13 cellular contexts compared by ENCODE assay signal in the genomic region with DNA sequence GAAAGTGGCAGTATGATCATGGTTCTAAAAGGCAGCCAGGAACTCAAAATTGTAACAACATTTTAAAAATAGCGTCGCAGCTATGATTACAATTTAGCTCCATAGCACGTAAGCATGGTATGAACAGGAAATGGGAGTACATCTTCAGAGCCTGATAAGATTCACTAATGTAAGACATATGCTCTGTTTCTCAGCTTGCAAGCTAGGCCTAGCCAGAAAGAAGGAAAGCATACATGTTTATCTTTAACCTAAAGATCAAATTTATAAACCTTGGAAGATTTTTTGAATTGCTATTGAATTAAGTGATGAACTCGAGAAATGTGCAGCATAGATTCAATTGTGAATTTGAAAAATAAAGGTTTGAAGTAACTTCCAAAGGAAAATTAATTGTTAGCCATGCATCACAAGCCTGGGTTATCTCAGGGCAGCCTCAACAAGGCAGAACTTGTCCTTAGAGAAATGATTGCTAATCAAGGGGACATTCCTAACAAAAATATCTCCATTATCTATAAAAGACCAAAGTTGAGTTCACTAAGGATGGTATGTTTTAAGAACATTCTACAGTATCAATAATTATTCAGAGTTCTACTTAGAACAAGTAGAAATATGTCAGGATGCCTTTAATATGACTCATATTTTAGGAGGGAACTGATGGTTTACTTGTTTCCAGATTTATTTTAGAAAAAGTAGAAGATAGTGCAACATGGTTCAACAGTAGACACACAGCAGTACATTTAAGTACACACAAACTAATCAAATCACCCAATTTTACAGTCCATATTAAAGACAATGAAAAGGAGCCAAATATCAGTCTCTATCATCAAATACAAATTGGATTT. TPM values are rescaled to one million over a fixed set of nuclear protein-coding genes. Genes with fewer than 3 reads are reported as not detected.
DNase-seq lines count a peak whose midpoint lies in the region; ATAC-seq and TF ChIP-seq lines count a peak whose summit lies in the region.
"Had no signal": no experiment of that assay in that cellular context is flagged by ENCODE, and none has a peak within 500 bp of the region (broad histone marks: within the 10 kb centered on the region; RNA-seq: fewer than 3 reads in every experiment).

No MANE protein-coding gene starts in this region.

- no peak overlapping the region for H3K4me3 ChIP-seq in dorsolateral prefrontal cortex
- no peak overlapping the region for H3K4me3 ChIP-seq in mesodermal cell (ENCODE audit: extremely low read depth, insufficient read depth, low read length, poor library complexity, severe bottlenecking)
- no peak overlapping the region for H3K4me3 ChIP-seq in gastroesophageal sphincter

- no peak for TF ChIP-seq POLR2A in gastroesophageal sphincter (IDR thresholded peaks at IDR 0.05)

- intact Hi-C loops in dorsolateral prefrontal cortex (cut with DNase I), result no loop called here

- H3K27me3 ChIP-seq in dorsolateral prefrontal cortex, result no peaks in the 10 kb centered on the region
- H3K27me3 ChIP-seq in gastroesophageal sphincter, result no peaks in the 10 kb centered on the region

- WGBS in mesodermal cell (ENCODE audit: insufficient coverage in 2 of 2), 2 experiments, result 48 to 88% methylated on average over 2 to 4 of the region's 4 CpGs
- 32 to 59% methylated on average over 4 of the region's 4 CpGs for WGBS in gastroesophageal sphincter (ENCODE audit: low coverage in 1 of 2), 2 donors

- H3K36me3 ChIP-seq in mesodermal cell (ENCODE audit: control insufficient read depth, insufficient read depth, low read length), result no peaks in the 10 kb centered on the region
- H3K36me3 ChIP-seq in gastroesophageal sphincter, result no peaks in the 10 kb centered on the region

- ATAC-seq in HG02885 (IDR thresholded peaks at IDR 0.05; ENCODE audit: poor library complexity, unreplicated experiment), result no peak
- no peak for ATAC-seq in gastroesophageal sphincter
- ATAC-seq in GM21529 (IDR thresholded peaks at IDR 0.05; ENCODE audit: unreplicated experiment), result no peak

- no peaks in the 10 kb centered on the region for H3K9me3 ChIP-seq in mesodermal cell (ENCODE audit: control insufficient read depth, low read length)
- no peaks in the 10 kb centered on the region for H3K9me3 ChIP-seq in gastroesophageal sphincter

- peak overlapping the region in 57 of 59 donors; percentile 4 to 99 (median 73) for H3K27ac ChIP-seq in dorsolateral prefrontal cortex
- H3K27ac ChIP-seq in mesodermal cell (ENCODE audit: low read depth, low read length, severe bottlenecking), result peak overlapping the region; percentile 79
- H3K27ac ChIP-seq in gastroesophageal sphincter, result no peak overlapping the region

- TF ChIP-seq CTCF in dorsolateral prefrontal cortex (IDR thresholded peaks at IDR 0.05 in 54 of 56, conservative IDR thresholded peaks at IDR 0.05 in 2 of 56; ENCODE audit: low read depth in 1 of 56, partially characterized antibody in 56 of 56) (no peak), gastroesophageal sphincter (IDR thresholded peaks at IDR 0.05) (no peak)

- DNase-seq in AG20443 (ENCODE audit: low spot score) (peak; percentile 37), RPMI7951 (ENCODE audit: low read depth) (peak; percentile 37), dorsolateral prefrontal cortex (no peak)
- DNase-seq in stimulated activated CD4-positive, alpha-beta T cell treated with anti-CD3 and anti-CD28 coated beads, Interleukin-4, amount 100 ng/mL, for 1 hour, result no peak
- DNase-seq: DMS79 treated with DMSO at 0.1 percent for 48 hours; GOT3; NCI-H1092 treated with DMSO at 0.1 percent for 48 hours; NCI-H524 treated with DMSO at 0.1 percent for 48 hours; stimulated activated CD8-positive, alpha-beta memory T cell treated with anti-CD3 and anti-CD28 coated beads, Interleukin-4, amount 100 ng/mL, for 48 hours had no signal

- H3K4me1 ChIP-seq in mesodermal cell (ENCODE audit: control insufficient read depth, insufficient read depth, low read length, poor library complexity, severe bottlenecking) (peaks cover 41% of the 10 kb centered on the region), gastroesophageal sphincter (peaks cover 0 to 11% (median 0%) of the 10 kb centered on the region in 3 donors)

- TF ChIP-seq EP300 in gastroesophageal sphincter (IDR thresholded peaks at IDR 0.05), result no peak

RNA-seq across cellular contexts. Expression of a gene that starts 38.8 kb away (rescaled TPM):
- 485 and 650 TPM in 2 replicates for total RNA-seq in RPMI7951 (2014; rRNA removed; shearing (Covaris generic))
- total RNA-seq in dorsolateral prefrontal cortex, result 1,000 to 10,000 TPM in 1 of 120 experiments, 100 to 1,000 TPM in 119; 401 to 1,012 (median 568) TPM
- polyA plus RNA-seq in mesodermal cell (2013, experiment 1 of 2), result 534 TPM
- 623 TPM for polyA plus RNA-seq in mesodermal cell (2013, experiment 2 of 2)
- 100 to 1,000 TPM; 267 to 536 (median 334) TPM for total RNA-seq in gastroesophageal sphincter

Comparison
In these comparisons a context has a peak if more than half of its experiments do, and no peak if none do; other contexts are left out.
1. DNase-seq: peak in AG20443 (single experiment) and RPMI7951 (single experiment); none in dorsolateral prefrontal cortex (0 of 10) and stimulated activated CD4-positive, alpha-beta T cell treated with anti-CD3 and anti-CD28 coated beads, Interleukin-4, amount 100 ng/mL, for 1 hour (single experiment).
2. H3K27ac ChIP-seq: peak in dorsolateral prefrontal cortex (57 of 59) and mesodermal cell (single experiment); none in gastroesophageal sphincter (0 of 4).